In genomic region chr10:80204801-80205477, GRCh38 we compare ENCODE assay signal across 8 cellular contexts. TPM values are rescaled to one million over a fixed set of nuclear protein-coding genes. Genes with fewer than 3 reads are reported as not detected.
A peak's percentile ranks its signal among the peaks of the same experiment; 100 is the strongest.
DNase-seq lines count a peak whose midpoint lies in the region; ATAC-seq, FAIRE-seq and TF ChIP-seq lines count a peak whose summit lies in the region.

No MANE protein-coding gene starts in this region.

- no peaks in the 10 kb centered on the region for H3K9me3 ChIP-seq in pancreas

- H3K36me3 Mint-ChIP-seq in activated T-helper 17 cell treated with anti-CD3 and anti-CD28 coated beads, Interleukin-2, amount 50 U/mL, for 72 hours (ENCODE audit: low read depth), result peaks cover 44% of the 10 kb centered on the region

- WGBS in pancreas, 2 donors, result 0 to 1% methylated on average over 27 to 63 of the region's 63 CpGs

- H3K4me1 Mint-ChIP-seq in activated T-helper 17 cell treated with anti-CD3 and anti-CD28 coated beads, Interleukin-2, amount 50 U/mL, for 72 hours, result peaks cover 30% of the 10 kb centered on the region

- no peak for TF ChIP-seq EP300 in Ishikawa (IDR thresholded peaks at IDR 0.05; ENCODE audit: borderline replicate concordance)

- peaks cover 25 to 43% (median 30%) of the 10 kb centered on the region in 3 donors for H3K4me1 ChIP-seq in pancreas

- intact Hi-C loops in pancreas (cut with DNase I), result loop anchor here in 1 of 3 donors (10.0 kb wide), 1 partner anchor 50 kb away; no protein-coding TSS in a partner anchor

- TF ChIP-seq CTCF in pancreas (IDR thresholded peaks at IDR 0.05), result no peak

- H3K9me3 Mint-ChIP-seq in activated T-helper 17 cell treated with anti-CD3 and anti-CD28 coated beads, Interleukin-2, amount 50 U/mL, for 72 hours, result no peaks in the 10 kb centered on the region

- no peaks in the 10 kb centered on the region for H3K27me3 Mint-ChIP-seq in activated T-helper 17 cell treated with anti-CD3 and anti-CD28 coated beads, Interleukin-2, amount 50 U/mL, for 72 hours

- no peak for TF ChIP-seq RAD21 in Ishikawa (IDR thresholded peaks at IDR 0.05; ENCODE audit: low read depth)

- H3K4me3 ChIP-seq in pancreas, result peak overlapping the region; percentile 60 to 94 (median 86)

- FAIRE-seq in pancreas (lab: Jason Lieb, UNC), result no peak

- H3K27me3 ChIP-seq in pancreas, result no peaks in the 10 kb centered on the region

- H3K36me3 ChIP-seq in pancreas, result no peaks in the 10 kb centered on the region

- H3K4me3 Mint-ChIP-seq in activated T-helper 17 cell treated with anti-CD3 and anti-CD28 coated beads, Interleukin-2, amount 50 U/mL, for 72 hours, result peak overlapping the region; percentile 93

- DNase-seq in GDM1 (lab: John Stamatoyannopoulos, UW) (peak; percentile 30), germinal center (ENCODE audit: low spot score) (peak; percentile 53), pancreas (peak in 4 of 6 donors; percentile 46 to 83 (median 74)), NCI-H2196 treated with DMSO at 0.1 percent for 48 hours (lab: John Stamatoyannopoulos, UW; ENCODE audit: unreplicated experiment) (no peak), SHP77 (lab: John Stamatoyannopoulos, UW) (no peak)

- ATAC-seq in GM21576 (IDR thresholded peaks at IDR 0.05; ENCODE audit: unreplicated experiment) (peak; percentile 22), pancreas (peak; percentile 28 to 64 (median 53))
- peak; percentile 9 for ATAC-seq in activated T-helper 17 cell treated with anti-CD3 and anti-CD28 coated beads, Interleukin-2, amount 50 U/mL, for 72 hours (replicated peaks)

- peak overlapping the region; percentile 88 for H3K27ac Mint-ChIP-seq in activated T-helper 17 cell treated with anti-CD3 and anti-CD28 coated beads, Interleukin-2, amount 50 U/mL, for 72 hours

- H3K27ac ChIP-seq in pancreas, result peak overlapping the region; percentile 96 to 99 (median 98)

TF ChIP-seq in Ishikawa, 13 proteins besides CTCF, POLR2A, EP300 and RAD21:
- TF ChIP-seq, protein P1, sequence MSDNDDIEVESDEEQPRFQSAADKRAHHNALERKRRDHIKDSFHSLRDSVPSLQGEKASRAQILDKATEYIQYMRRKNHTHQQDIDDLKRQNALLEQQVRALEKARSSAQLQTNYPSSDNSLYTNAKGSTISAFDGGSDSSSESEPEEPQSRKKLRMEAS (IDR thresholded peaks at IDR 0.05), result 0 out of 2 replicates have a peak, but pooled peaks have one; percentile 9
- TF ChIP-seq FOXM1 (IDR thresholded peaks at IDR 0.05; ENCODE audit: borderline replicate concordance, low read depth) (no peak), TCF12 (IDR thresholded peaks at IDR 0.05; ENCODE audit: low read depth) (no peak), TEAD4 (IDR thresholded peaks at IDR 0.05) (peak; percentile 59), CEBPB (IDR thresholded peaks at IDR 0.05) (no peak), TAF1 (IDR thresholded peaks at IDR 0.05; ENCODE audit: low read depth) (0 out of 2 replicates have a peak, but pooled peaks have one; percentile 8), ZBTB7A (IDR thresholded peaks at IDR 0.05; ENCODE audit: low read depth) (peak; percentile 82)

RNA-seq across cellular contexts. Expression of gene ANXA11, which starts 0.4 kb away (rescaled TPM):
- total RNA-seq in activated T-helper 17 cell treated with anti-CD3 and anti-CD28 coated beads, Interleukin-2, amount 50 U/mL, for 72 hours, result 100 to 1,000 TPM; 184 to 275 TPM
- 100 to 1,000 TPM in 2 of 6 donors, 10 to 100 TPM in 4; 74.0 to 140 (median 91.8) TPM for total RNA-seq in pancreas
- 100 to 1,000 TPM; 128 to 193 TPM for polyA plus RNA-seq in pancreas

Comparison
In these comparisons a context has a peak if more than half of its experiments do, and no peak if none do; other contexts are left out.
1. DNase-seq: peak in GDM1 (single experiment), germinal center (single experiment) and pancreas (4 of 6); none in NCI-H2196 treated with DMSO at 0.1 percent for 48 hours (single experiment) and SHP77 (0 of 2).
2. Peak in every context shown above with its lines, with median percentiles within 50 percentile points of each other: ATAC-seq.